26 cellular contexts compared by ENCODE assay signal in genomic region chr2:166625670-166626069, GRCh38.
DNase-seq lines count a peak whose midpoint lies in the region; ATAC-seq, FAIRE-seq and TF ChIP-seq lines count a peak whose summit lies in the region.
"Had no signal": no experiment of that assay in that cellular context is flagged by ENCODE, and none has a peak within 500 bp of the region (broad histone marks: within the 10 kb centered on the region; RNA-seq: fewer than 3 reads in every experiment).

No MANE protein-coding gene starts in this region.

- H3K4me3 Mint-ChIP-seq in activated naive CD4-positive, alpha-beta T cell treated with anti-CD3 and anti-CD28 coated beads, Interleukin-2, amount 10 ng/mL, durations not matched to agents 7 days and 5 days = no peak overlapping the region
- H3K4me3 Mint-ChIP-seq: CD14-positive monocyte; CD4-positive, alpha-beta memory T cell; CD4-positive, CD25-positive, alpha-beta regulatory T cell; CD8-positive, alpha-beta memory T cell had no signal

- POLR2A ChIA-PET in IMR-90 (lab: Charles Lee; ENCODE audit: unreplicated experiment) (no interaction called here), PC-3 (lab: Charles Lee; ENCODE audit: unreplicated experiment) (no interaction called here)

- H4K20me1 ChIP-seq in IMR-90 (ENCODE audit: insufficient read depth, low read length) = no peaks in the 10 kb centered on the region
- no peaks in the 10 kb centered on the region for H4K20me1 ChIP-seq in PC-3 (ENCODE audit: low read length)
- H4K20me1 ChIP-seq: BLaER1 had no signal

- no peak for ATAC-seq in IMR-90 (ENCODE audit: low read depth)
- peak; percentile 58 for ATAC-seq in PC-3
- ATAC-seq: GM12878 had no signal

- no peak overlapping the region for H4K5ac ChIP-seq in IMR-90 (ENCODE audit: low read depth, low read length)

- no peak overlapping the region for H2BK120ac ChIP-seq in IMR-90 (ENCODE audit: low read depth, low read length)

- H3K4me2 ChIP-seq in IMR-90 (ENCODE audit: low read depth, low read length) = no peak overlapping the region
- no peak overlapping the region for H3K4me2 ChIP-seq in PC-3 (ENCODE audit: low read length)
- H3K4me2 ChIP-seq: BLaER1 had no signal

- H2AFZ ChIP-seq in IMR-90 (replicated peaks; ENCODE audit: low read length, poor library complexity) (no peak overlapping the region), PC-3 (ENCODE audit: low read length) (no peak overlapping the region)

- H3K9me3 ChIP-seq in IMR-90 (ENCODE audit: control insufficient read depth, insufficient read depth, low read length) (no peaks in the 10 kb centered on the region), PC-3 (ENCODE audit: low read length) (no peaks in the 10 kb centered on the region)
- H3K9me3 ChIP-seq: BE2C had no signal

- peaks cover 1% of the 10 kb centered on the region for H3K9me3 Mint-ChIP-seq in activated naive CD4-positive, alpha-beta T cell treated with anti-CD3 and anti-CD28 coated beads, Interleukin-2, amount 10 ng/mL, durations not matched to agents 7 days and 5 days

- dilution Hi-C loops in IMR-90 (cut with HindIII; ENCODE audit: low sequenced_read_pairs, unreplicated experiment) = no loop called here

- H3K36me3 ChIP-seq in IMR-90 (ENCODE audit: control insufficient read depth, insufficient read depth, low read length) = no peaks in the 10 kb centered on the region
- H3K36me3 ChIP-seq in PC-3 (ENCODE audit: low read depth, low read length) = no peaks in the 10 kb centered on the region
- no peaks in the 10 kb centered on the region for H3K36me3 ChIP-seq in bronchial epithelial cell (ENCODE audit: control insufficient read depth, insufficient read depth, low read length)
- H3K36me3 ChIP-seq: BE2C, BLaER1 had no signal

- no peak overlapping the region for H2BK20ac ChIP-seq in IMR-90 (ENCODE audit: low read depth, low read length)

- H3K23ac ChIP-seq in IMR-90 (ENCODE audit: low read depth, low read length) = no peak overlapping the region

- H3K4me1 Mint-ChIP-seq in activated naive CD4-positive, alpha-beta T cell treated with anti-CD3 and anti-CD28 coated beads, Interleukin-2, amount 10 ng/mL, durations not matched to agents 7 days and 5 days = no peaks in the 10 kb centered on the region
- H3K4me1 Mint-ChIP-seq: CD14-positive monocyte; CD4-positive, CD25-positive, alpha-beta regulatory T cell; CD8-positive, alpha-beta memory T cell had no signal

- no peak overlapping the region for H3K56ac ChIP-seq in IMR-90 (ENCODE audit: extremely low read depth, insufficient read depth, low read length)

- H3K27me3 Mint-ChIP-seq in activated naive CD4-positive, alpha-beta T cell treated with anti-CD3 and anti-CD28 coated beads, Interleukin-2, amount 10 ng/mL, durations not matched to agents 7 days and 5 days = no peaks in the 10 kb centered on the region
- H3K27me3 Mint-ChIP-seq: CD4-positive, alpha-beta memory T cell; CD8-positive, alpha-beta memory T cell had no signal

- H3K18ac ChIP-seq in IMR-90 (ENCODE audit: low read depth, low read length) = no peak overlapping the region

- no peak for TF ChIP-seq POLR2A in IMR-90 (IDR thresholded peaks at IDR 0.05; ENCODE audit: low read depth, low read length)

- H3K79me2 ChIP-seq in PC-3 (ENCODE audit: low read length) = no peaks in the 10 kb centered on the region

- H2AK5ac ChIP-seq in IMR-90 (ENCODE audit: low read depth, low read length) = no peak overlapping the region

- in situ Hi-C loops in IMR-90 (cut with MboI; ENCODE audit: low sequenced_read_pairs) = no loop called here

- H3K4me3 ChIP-seq in IMR-90 (ENCODE audit: insufficient read depth, low read depth, low read length) (no peak overlapping the region), PC-3 (ENCODE audit: low read length) (no peak overlapping the region), bronchial epithelial cell (ENCODE audit: low read depth, low read length) (no peak overlapping the region)
- H3K4me3 ChIP-seq: BLaER1, GM12878 had no signal

- WGBS in IMR-90 (ENCODE audit: extremely low coverage in 2 of 2, insufficient read length in 1 of 2), 2 experiments = no CpG with 5 or more reads among the region's 1 CpG

- no peaks in the 10 kb centered on the region for H3K9me1 ChIP-seq in IMR-90 (ENCODE audit: insufficient read depth, low read length)

- no peak overlapping the region for H2AK9ac ChIP-seq in IMR-90 (replicated peaks; ENCODE audit: low read depth, low read length, poor library complexity)

- no TSS peak for BruUV-seq in IMR-90 (replicated peaks; lab: Mats Ljungman, UMichigan)
- no TSS peak for BruUV-seq in PC-3 (replicated peaks; lab: Mats Ljungman, UMichigan)

- no peak overlapping the region for H3K9ac ChIP-seq in IMR-90 (ENCODE audit: low read depth, low read length)
- no peak overlapping the region for H3K9ac ChIP-seq in PC-3 (ENCODE audit: low read length)
- H3K9ac ChIP-seq: BLaER1 had no signal

- TF ChIP-seq RAD21 in IMR-90 (IDR thresholded peaks at IDR 0.05; ENCODE audit: low read length) = no peak

- H3K4me1 ChIP-seq in IMR-90 (ENCODE audit: control insufficient read depth, insufficient read depth, low read length) = no peaks in the 10 kb centered on the region
- peaks cover 26% of the 10 kb centered on the region for H3K4me1 ChIP-seq in PC-3 (ENCODE audit: insufficient read depth, low read length)
- H3K4me1 ChIP-seq: BE2C had no signal

- no peak overlapping the region for H3K4ac ChIP-seq in IMR-90 (ENCODE audit: low read depth, low read length)

- H4K8ac ChIP-seq in IMR-90 (ENCODE audit: low read depth in 2 of 2, low read length in 2 of 2) = no peak overlapping the region

- no peaks in the 10 kb centered on the region for H3K79me1 ChIP-seq in IMR-90 (ENCODE audit: low read depth in 1 of 2, low read length in 2 of 2)

- H3K27me3 ChIP-seq in IMR-90 (ENCODE audit: control insufficient read depth, insufficient read depth, low read length) (no peaks in the 10 kb centered on the region), PC-3 (ENCODE audit: low read length) (no peaks in the 10 kb centered on the region), bronchial epithelial cell (ENCODE audit: control insufficient read depth, insufficient read depth, low read length) (no peaks in the 10 kb centered on the region)
- H3K27me3 ChIP-seq: BE2C, BLaER1 had no signal

- no peaks in the 10 kb centered on the region for H3K36me3 Mint-ChIP-seq in activated naive CD4-positive, alpha-beta T cell treated with anti-CD3 and anti-CD28 coated beads, Interleukin-2, amount 10 ng/mL, durations not matched to agents 7 days and 5 days
- H3K36me3 Mint-ChIP-seq: CD14-positive monocyte; CD4-positive, alpha-beta memory T cell; CD4-positive, CD25-positive, alpha-beta regulatory T cell; CD8-positive, alpha-beta memory T cell had no signal

- H3K27ac Mint-ChIP-seq in activated naive CD4-positive, alpha-beta T cell treated with anti-CD3 and anti-CD28 coated beads, Interleukin-2, amount 10 ng/mL, durations not matched to agents 7 days and 5 days = no peak overlapping the region
- H3K27ac Mint-ChIP-seq: CD14-positive monocyte; CD4-positive, alpha-beta memory T cell; CD4-positive, CD25-positive, alpha-beta regulatory T cell; CD8-positive, alpha-beta memory T cell had no signal

- no peak overlapping the region for H2BK15ac ChIP-seq in IMR-90 (ENCODE audit: low read depth, low read length)

- H2BK5ac ChIP-seq in IMR-90 (ENCODE audit: low read depth, low read length, poor library complexity, severe bottlenecking) = no peak overlapping the region

- peak; percentile 18 for DNase-seq in DMS79 (lab: John Stamatoyannopoulos, UW)
- no peak for DNase-seq in DMS79 treated with DMSO at 0.1 percent for 48 hours (lab: John Stamatoyannopoulos, UW)
- peak; percentile 6 for DNase-seq in IMR-90
- peak; percentile 57 for DNase-seq in PC-3
- peak; percentile 29 for DNase-seq in bronchial epithelial cell (ENCODE audit: low read depth)
- DNase-seq in Kasumi-1 (lab: John Stamatoyannopoulos, UW) = no peak
- no peak for DNase-seq in activated naive CD4-positive, alpha-beta T cell treated with anti-CD3 and anti-CD28 coated beads, Interleukin-2, amount 10 ng/mL, durations not matched to agents 7 days and 5 days
- DNase-seq in middle frontal gyrus (ENCODE audit: extremely low spot score, low spot score) = no peak
- DNase-seq: 8988T; ACHN; BE2C; C1 segment of cervical spinal cord; CD4-positive, alpha-beta memory T cell; CD4-positive, CD25-positive, alpha-beta regulatory T cell; CD8-positive, alpha-beta memory T cell; COR-L47; DMS 273 treated with DMSO at 0.1 percent for 48 hours; DMS153; DND-41; EL; GDM1 had no signal

- 0 out of 2 replicates have a peak, but pooled peaks cover 5% of the 10 kb centered on the region for H3K9me2 ChIP-seq in PC-3 (replicated peaks; ENCODE audit: low read length)

- H3F3A ChIP-seq in PC-3 (ENCODE audit: low read length, unreplicated experiment) = no peaks in the 10 kb centered on the region

- no peak overlapping the region for H3K27ac ChIP-seq in IMR-90 (ENCODE audit: insufficient read depth, low read length)
- H3K27ac ChIP-seq in PC-3 (ENCODE audit: low read length) = no peak overlapping the region
- H3K27ac ChIP-seq: BLaER1 had no signal

- intact Hi-C loops in IMR-90 (cut with micrococcal nuclease) = no loop called here
- intact Hi-C loops in PC-3 (cut with micrococcal nuclease) = no loop called here

- CTCF ChIA-PET in IMR-90 (lab: Yijun Ruan, JAX) = interaction anchor here (0.6 to 0.7 kb wide), 2 partner anchors 8 to 1273 kb away, joined by 3 read pairs; no protein-coding TSS in a partner anchor
- CTCF ChIA-PET in PC-3 (lab: Charles Lee) = interaction anchor here (0.7 kb wide), 1 partner anchor 53 kb away, joined by 14 read pairs; no protein-coding TSS in a partner anchor
- CTCF ChIA-PET in activated naive CD4-positive, alpha-beta T cell treated with anti-CD3 and anti-CD28 coated beads, Interleukin-2, amount 10 ng/mL, durations not matched to agents 7 days and 5 days (lab: Charles Lee) = no interaction called here

- FAIRE-seq in bronchial epithelial cell (lab: Jason Lieb, UNC) = no peak
- FAIRE-seq: A204.1, GM12878, GM12892 had no signal

- no peak for TF ChIP-seq CTCF in IMR-90 (conservative IDR thresholded peaks at IDR 0.05; ENCODE audit: low read depth, low read length)
- no peak for TF ChIP-seq CTCF in PC-3 (conservative IDR thresholded peaks at IDR 0.05; ENCODE audit: low read depth, low read length)
- no peak for TF ChIP-seq CTCF in bronchial epithelial cell (IDR thresholded peaks at IDR 0.05; ENCODE audit: insufficient read depth, low read length, severe bottlenecking)

- no peak overlapping the region for H3K14ac ChIP-seq in IMR-90 (replicated peaks; ENCODE audit: low read depth, low read length)

- no peak overlapping the region for H4K91ac ChIP-seq in IMR-90 (ENCODE audit: insufficient read depth, low read depth, low read length)

TF ChIP-seq in IMR-90, 13 proteins besides CTCF, POLR2A, EP300 and RAD21 (continues in another document):
- TF ChIP-seq MXI1 (IDR thresholded peaks at IDR 0.05; ENCODE audit: borderline replicate concordance, low read depth, low read length) (no peak), SMC3 (IDR thresholded peaks at IDR 0.05; ENCODE audit: low read depth, low read length) (no peak), NFE2L2 (IDR thresholded peaks at IDR 0.05; ENCODE audit: low read depth, low read length) (no peak), BHLHE40 (IDR thresholded peaks at IDR 0.05; ENCODE audit: low read depth, low read length) (no peak)

Comparison
In these comparisons a context has a peak if more than half of its experiments do, and no peak if none do; other contexts are left out.
1. DNase-seq: peak in DMS79 (single experiment), IMR-90 (single experiment), PC-3 (single experiment) and bronchial epithelial cell (single experiment); none in DMS79 treated with DMSO at 0.1 percent for 48 hours (single experiment), Kasumi-1 (0 of 2), activated naive CD4-positive, alpha-beta T cell treated with anti-CD3 and anti-CD28 coated beads, Interleukin-2, amount 10 ng/mL, durations not matched to agents 7 days and 5 days (single experiment) and middle frontal gyrus (single experiment).